In the genomic region with DNA sequence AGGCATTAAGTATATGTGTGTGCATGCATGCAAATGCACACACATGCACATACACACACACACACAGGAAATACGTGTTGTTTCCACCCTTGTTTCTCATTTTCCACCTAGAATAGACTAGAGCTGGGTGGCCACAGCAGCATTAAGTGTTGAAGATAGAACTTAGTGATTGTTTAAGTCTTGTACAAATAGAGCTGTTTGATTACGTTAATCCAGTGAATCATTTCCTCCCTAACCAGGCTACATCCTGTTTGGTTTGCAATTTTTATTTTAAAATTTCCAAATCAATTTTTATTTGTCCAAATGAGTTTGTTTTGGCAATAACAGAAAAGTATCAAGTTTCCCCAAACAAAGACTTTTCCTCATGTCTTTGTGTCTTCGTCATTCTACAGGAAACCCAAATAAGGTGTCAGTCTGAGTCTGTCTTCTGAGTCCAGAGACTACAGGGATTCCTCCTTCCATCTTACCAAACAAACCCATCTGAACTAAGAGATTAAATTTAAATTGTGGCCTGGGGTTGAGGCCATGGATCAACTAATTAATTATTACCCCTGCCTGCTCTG, we compare ENCODE assay signal across 9 cellular contexts.
DNase-seq lines count a peak whose midpoint lies in the region; ATAC-seq and TF ChIP-seq lines count a peak whose summit lies in the region.
"Had no signal": no experiment of that assay in that cellular context is flagged by ENCODE, and none has a peak within 500 bp of the region (broad histone marks: within the 10 kb centered on the region; RNA-seq: fewer than 3 reads in every experiment).

No MANE protein-coding gene starts in this region.

- no peak overlapping the region for H3K14ac ChIP-seq in mesenchymal stem cell (ENCODE audit: low read length in 2 of 2)

- H2AK5ac ChIP-seq in mesenchymal stem cell (ENCODE audit: low read length, severe bottlenecking), result no peak overlapping the region

- H4K20me1 ChIP-seq in hepatocyte (ENCODE audit: insufficient read depth, poor library complexity, severe bottlenecking), result no peaks in the 10 kb centered on the region

- H3K9ac ChIP-seq in mesenchymal stem cell (ENCODE audit: low read length), result peak overlapping the region; percentile 42

- H3K4me1 ChIP-seq in CD4-positive, alpha-beta memory T cell (ENCODE audit: insufficient read depth, low read length), result no peaks in the 10 kb centered on the region
- H3K4me1 ChIP-seq in mesenchymal stem cell (ENCODE audit: control insufficient read depth, insufficient read depth, low read depth, low read length), result peaks cover 2% of the 10 kb centered on the region
- H3K4me1 ChIP-seq in hepatocyte (ENCODE audit: insufficient read depth), result no peaks in the 10 kb centered on the region

- H2AFZ ChIP-seq in mesenchymal stem cell (ENCODE audit: low read depth, low read length) (no peak overlapping the region), hepatocyte (no peak overlapping the region)

- H3K4me3 Mint-ChIP-seq in CD4-positive, alpha-beta memory T cell, result peak overlapping the region in 1 of 8 donors; percentile 8
- H3K4me3 Mint-ChIP-seq: memory B cell had no signal

- ATAC-seq in GM18873 (IDR thresholded peaks at IDR 0.05; ENCODE audit: low FRiP score, unreplicated experiment), result no peak

- POLR2A ChIA-PET in CD4-positive, alpha-beta memory T cell (lab: Charles Lee; ENCODE audit: partially characterized antibody), result no interaction called here

- no peaks in the 10 kb centered on the region for H3K79me1 ChIP-seq in mesenchymal stem cell (replicated peaks; ENCODE audit: low read length, poor library complexity, severe bottlenecking)

- in situ Hi-C loops in astrocyte of the spinal cord (cut with HindIII; ENCODE audit: low sequenced_read_pairs), result no loop called here

- H2BK5ac ChIP-seq in mesenchymal stem cell (ENCODE audit: low read depth, low read length, poor library complexity, severe bottlenecking), result no peak overlapping the region

- CTCF ChIA-PET in CD4-positive, alpha-beta memory T cell (lab: Charles Lee; ENCODE audit: partially characterized antibody), result interaction anchor here (3.8 kb wide), 1 partner anchor 10 kb away, joined by 13 read pairs; no protein-coding TSS in a partner anchor

- H2BK12ac ChIP-seq in mesenchymal stem cell (ENCODE audit: low read length in 2 of 2), result no peak overlapping the region

- 0% methylated on average over 1 of the region's 3 CpGs for WGBS in mesenchymal stem cell
- 39% methylated on average over 3 of the region's 3 CpGs for WGBS in hepatocyte (ENCODE audit: low lambda C conversion rate, missing lambda C conversion rate)

- no peak overlapping the region for H2BK15ac ChIP-seq in mesenchymal stem cell (ENCODE audit: low read depth, poor library complexity, severe bottlenecking)

- no peak overlapping the region for H3K27ac ChIP-seq in CD4-positive, alpha-beta memory T cell (ENCODE audit: low read depth, low read length)
- H3K27ac ChIP-seq in mesenchymal stem cell (ENCODE audit: low read length, poor library complexity, severe bottlenecking) (peak overlapping the region; percentile 50), hepatocyte (no peak overlapping the region)

- no peak overlapping the region for H4K91ac ChIP-seq in mesenchymal stem cell (ENCODE audit: low read length)

- no peak overlapping the region for H3K23ac ChIP-seq in mesenchymal stem cell (ENCODE audit: low read length in 2 of 2)

- peak overlapping the region in 1 of 7 donors; percentile 22 for H3K27ac Mint-ChIP-seq in CD4-positive, alpha-beta memory T cell
- H3K27ac Mint-ChIP-seq: memory B cell had no signal

- no peaks in the 10 kb centered on the region for H3K27me3 ChIP-seq in CD4-positive, alpha-beta memory T cell (ENCODE audit: insufficient read depth, low read length)
- no peaks in the 10 kb centered on the region for H3K27me3 ChIP-seq in mesenchymal stem cell (ENCODE audit: control insufficient read depth in 1 of 2, insufficient read depth in 1 of 2, low read length in 2 of 2)
- H3K27me3 ChIP-seq in hepatocyte, result no peaks in the 10 kb centered on the region

- H3K4me2 ChIP-seq in mesenchymal stem cell (ENCODE audit: low read length, poor library complexity, severe bottlenecking) (no peak overlapping the region), hepatocyte (no peak overlapping the region)

- H3K9me3 Mint-ChIP-seq in CD4-positive, alpha-beta memory T cell, result no peaks in the 10 kb centered on the region
- H3K9me3 Mint-ChIP-seq: memory B cell had no signal

- H2BK120ac ChIP-seq in mesenchymal stem cell (ENCODE audit: low read depth, low read length), result no peak overlapping the region

- H4K8ac ChIP-seq in mesenchymal stem cell (ENCODE audit: low read length), result no peak overlapping the region

- H3K9me2 ChIP-seq in hepatocyte (replicated peaks; ENCODE audit: insufficient read depth), result no peaks in the 10 kb centered on the region

- peak in 3 of 5 donors; percentile 3 to 6 (median 5) for DNase-seq in CD4-positive, alpha-beta memory T cell
- peak; percentile 87 for DNase-seq in LNCaP clone FGC (ENCODE audit: low read depth)
- DNase-seq in astrocyte of the spinal cord (ENCODE audit: low read depth, low spot score), result peak; percentile 94
- DNase-seq in mesenchymal stem cell, result peak; percentile 87
- no peak for DNase-seq in stimulated activated naive CD4-positive, alpha-beta T cell (lab: John Stamatoyannopoulos, UW)
- no peak for DNase-seq in hepatocyte (ENCODE audit: low spot score)
- DNase-seq in NCI-H1417 treated with DMSO at 0.1 percent for 48 hours (lab: John Stamatoyannopoulos, UW), result no peak

- H3K36me3 ChIP-seq in CD4-positive, alpha-beta memory T cell (ENCODE audit: insufficient read depth, low read length), result no peaks in the 10 kb centered on the region
- no peaks in the 10 kb centered on the region for H3K36me3 ChIP-seq in mesenchymal stem cell (ENCODE audit: control insufficient read depth in 1 of 2, insufficient read depth in 2 of 2, low read depth in 1 of 2, low read length in 2 of 2)
- no peaks in the 10 kb centered on the region for H3K36me3 ChIP-seq in hepatocyte (replicated peaks; ENCODE audit: insufficient read depth, low read depth)

- no peak overlapping the region for H3K4ac ChIP-seq in mesenchymal stem cell (ENCODE audit: low read depth in 1 of 2, low read length in 2 of 2)

- no peaks in the 10 kb centered on the region for H3K9me3 ChIP-seq in CD4-positive, alpha-beta memory T cell (ENCODE audit: control insufficient read depth in 1 of 2, low read length in 2 of 2)
- H3K9me3 ChIP-seq in mesenchymal stem cell (ENCODE audit: control insufficient read depth, low read length), result no peaks in the 10 kb centered on the region
- H3K9me3 ChIP-seq in hepatocyte (ENCODE audit: low read depth), result no peaks in the 10 kb centered on the region

- no peak overlapping the region for H3K4me3 ChIP-seq in CD4-positive, alpha-beta memory T cell (ENCODE audit: low read length in 2 of 2)
- H3K4me3 ChIP-seq in LNCaP clone FGC (ENCODE audit: low read depth, low read length) (no peak overlapping the region), astrocyte of the spinal cord (ENCODE audit: low read depth, low read length) (no peak overlapping the region), mesenchymal stem cell (ENCODE audit: insufficient read depth in 1 of 2, low read depth in 1 of 2, low read length in 2 of 2) (no peak overlapping the region), hepatocyte (no peak overlapping the region)

- no peaks in the 10 kb centered on the region for H3K36me3 Mint-ChIP-seq in CD4-positive, alpha-beta memory T cell
- H3K36me3 Mint-ChIP-seq: memory B cell had no signal

- intact Hi-C loops in CD4-positive, alpha-beta memory T cell (cut with micrococcal nuclease), result no loop called here

- H3K79me2 ChIP-seq in hepatocyte, result no peaks in the 10 kb centered on the region

- peaks cover 2 to 3% of the 10 kb centered on the region in 2 donors for H3K27me3 Mint-ChIP-seq in CD4-positive, alpha-beta memory T cell

- H3K18ac ChIP-seq in mesenchymal stem cell (ENCODE audit: low read depth in 1 of 2, low read length in 2 of 2), result peak overlapping the region in 1 of 2 experiments; percentile 41

- H3K4me1 Mint-ChIP-seq in CD4-positive, alpha-beta memory T cell, result peaks cover 0 to 17% (median under 1%) of the 10 kb centered on the region in 4 donors
- H3K4me1 Mint-ChIP-seq: memory B cell had no signal

- TF ChIP-seq CTCF in LNCaP clone FGC (IDR thresholded peaks at IDR 0.05; ENCODE audit: control insufficient read depth, extremely low read depth, insufficient read depth) (no peak), astrocyte of the spinal cord (IDR thresholded peaks at IDR 0.05; ENCODE audit: low read depth, low read length) (no peak), hepatocyte (IDR thresholded peaks at IDR 0.05; ENCODE audit: poor library complexity) (no peak)

Comparison
In these comparisons a context has a peak if more than half of its experiments do, and no peak if none do; other contexts are left out.
1. DNase-seq: peak in CD4-positive, alpha-beta memory T cell (3 of 5), LNCaP clone FGC (single experiment), astrocyte of the spinal cord (single experiment) and mesenchymal stem cell (single experiment); none in stimulated activated naive CD4-positive, alpha-beta T cell (0 of 6), hepatocyte (single experiment) and NCI-H1417 treated with DMSO at 0.1 percent for 48 hours (single experiment).